14 cellular contexts compared by ENCODE assay signal in the genomic region with DNA sequence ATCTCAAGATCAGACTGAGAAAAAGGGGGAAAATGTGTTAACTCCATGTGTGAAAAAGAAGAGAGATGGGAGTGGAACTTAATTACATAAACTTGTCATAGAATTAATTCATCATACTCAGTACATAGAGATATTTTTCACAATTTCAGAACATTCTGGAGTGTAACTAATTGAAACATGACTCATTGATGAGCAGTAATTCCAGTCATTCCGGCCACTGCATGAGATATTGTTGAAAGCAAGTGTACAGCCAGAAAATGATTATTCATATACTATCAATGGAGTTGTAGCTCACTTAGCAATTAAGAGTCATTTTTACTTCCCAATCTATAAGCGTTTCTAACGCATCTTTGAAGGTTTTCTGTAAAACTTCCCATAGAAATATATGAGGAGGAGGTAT.
DNase-seq lines count a peak whose midpoint lies in the region; ATAC-seq and TF ChIP-seq lines count a peak whose summit lies in the region.
"Had no signal": no experiment of that assay in that cellular context is flagged by ENCODE, and none has a peak within 500 bp of the region (broad histone marks: within the 10 kb centered on the region; RNA-seq: fewer than 3 reads in every experiment).

No MANE protein-coding gene starts in this region.

- 0 out of 2 replicates have a peak, but pooled peaks cover 2% of the 10 kb centered on the region for H3K9me1 ChIP-seq in IMR-90 (ENCODE audit: insufficient read depth, low read length)

- peak overlapping the region; percentile 94 for H2BK5ac ChIP-seq in IMR-90 (ENCODE audit: low read depth, low read length, poor library complexity, severe bottlenecking)

- in situ Hi-C loops in IMR-90 (cut with MboI; ENCODE audit: low sequenced_read_pairs) (no loop called here), astrocyte of the spinal cord (cut with HindIII; ENCODE audit: low sequenced_read_pairs) (no loop called here)

- peaks cover 8% of the 10 kb centered on the region for H3K4me1 ChIP-seq in ACC112 (ENCODE audit: control insufficient read depth, insufficient read depth, low read length, unreplicated experiment)
- peaks cover 9% of the 10 kb centered on the region for H3K4me1 ChIP-seq in IMR-90 (ENCODE audit: control insufficient read depth, insufficient read depth, low read length)
- peaks cover 5% of the 10 kb centered on the region for H3K4me1 ChIP-seq in foreskin keratinocyte

- H3K18ac ChIP-seq in IMR-90 (ENCODE audit: low read depth, low read length): peak overlapping the region; percentile 95

- no peak overlapping the region for H3K27ac Mint-ChIP-seq in glutamatergic neuron (ENCODE audit: unreplicated experiment)
- H3K27ac Mint-ChIP-seq: activated CD4-positive, alpha-beta T cell treated with anti-CD3 and anti-CD28 coated beads for 36 hours; activated naive CD4-positive, alpha-beta T cell treated with anti-CD3 and anti-CD28 coated beads, Interleukin-2, amount 50 U/mL, for 24 hours; naive thymus-derived CD4-positive, alpha-beta T cell had no signal

- H3K27ac ChIP-seq in ACC112 (ENCODE audit: low read depth, low read length): no peak overlapping the region
- H3K27ac ChIP-seq in IMR-90 (ENCODE audit: insufficient read depth, low read length): peak overlapping the region; percentile 70; the same call in 1 of the 2 replicates
- no peak overlapping the region for H3K27ac ChIP-seq in foreskin keratinocyte

- no peaks in the 10 kb centered on the region for H3K9me3 ChIP-seq in IMR-90 (ENCODE audit: control insufficient read depth, insufficient read depth, low read length)

- H4K5ac ChIP-seq in IMR-90 (ENCODE audit: low read depth, low read length): no peak overlapping the region; the same call in 1 of the 2 replicates

- peak overlapping the region; percentile 37 for H2BK20ac ChIP-seq in IMR-90 (ENCODE audit: low read depth, low read length)

- no CpG with 5 or more reads among the region's 3 CpGs for WGBS in IMR-90 (ENCODE audit: extremely low coverage in 2 of 2, insufficient read length in 1 of 2), 2 experiments

- POLR2A ChIA-PET in IMR-90 (lab: Charles Lee; ENCODE audit: unreplicated experiment): no interaction called here

- peak overlapping the region; percentile 26 for H3K23ac ChIP-seq in IMR-90 (ENCODE audit: low read depth, low read length)

- CTCF ChIA-PET in IMR-90 (lab: Yijun Ruan, JAX): no interaction called here

- H3K79me1 ChIP-seq in IMR-90 (ENCODE audit: low read depth in 1 of 2, low read length in 2 of 2): no peaks in the 10 kb centered on the region; a peak in 1 of 4 replicates

- H3K36me3 Mint-ChIP-seq in glutamatergic neuron (ENCODE audit: unreplicated experiment): no peaks in the 10 kb centered on the region
- H3K36me3 Mint-ChIP-seq: activated naive CD4-positive, alpha-beta T cell treated with anti-CD3 and anti-CD28 coated beads, Interleukin-2, amount 50 U/mL, for 24 hours; naive thymus-derived CD4-positive, alpha-beta T cell had no signal

- no peak for TF ChIP-seq RAD21 in IMR-90 (IDR thresholded peaks at IDR 0.05; ENCODE audit: low read length)

- no TSS peak for BruUV-seq in IMR-90 (replicated peaks; lab: Mats Ljungman, UMichigan)

- H3K4me3 Mint-ChIP-seq in glutamatergic neuron (ENCODE audit: unreplicated experiment): no peak overlapping the region
- H3K4me3 Mint-ChIP-seq: activated CD4-positive, alpha-beta T cell treated with anti-CD3 and anti-CD28 coated beads for 36 hours; activated naive CD4-positive, alpha-beta T cell treated with anti-CD3 and anti-CD28 coated beads, Interleukin-2, amount 50 U/mL, for 24 hours; naive thymus-derived CD4-positive, alpha-beta T cell had no signal

- H3K56ac ChIP-seq in IMR-90 (ENCODE audit: extremely low read depth, insufficient read depth, low read length): peak overlapping the region; percentile 52; the same call in 1 of the 2 replicates

- H4K8ac ChIP-seq in IMR-90 (ENCODE audit: low read depth in 2 of 2, low read length in 2 of 2): peak overlapping the region; percentile 40 to 57; a peak in 3 of 4 replicates

- intact Hi-C loops in IMR-90 (cut with micrococcal nuclease): loop anchor here (10.0 kb wide), 1 partner anchor 71 kb away; no protein-coding TSS in a partner anchor

- TF ChIP-seq POLR2A in IMR-90 (IDR thresholded peaks at IDR 0.05; ENCODE audit: low read depth, low read length): no peak

- H3K27me3 ChIP-seq in ACC112 (ENCODE audit: insufficient read depth, low read length) (no peaks in the 10 kb centered on the region), IMR-90 (ENCODE audit: control insufficient read depth, insufficient read depth, low read length) (no peaks in the 10 kb centered on the region), foreskin keratinocyte (no peaks in the 10 kb centered on the region)

- DNase-seq in IMR-90 (peak; percentile 62), astrocyte of the spinal cord (ENCODE audit: low read depth, low spot score) (peak; percentile 52), foreskin keratinocyte (peak in 1 of 2 donors; percentile 53), glutamatergic neuron (no peak), NCI-H187 (lab: John Stamatoyannopoulos, UW) (no peak)
- DNase-seq: activated CD4-positive, alpha-beta T cell treated with anti-CD3 and anti-CD28 coated beads for 36 hours; left ventricle myocardium superior; naive thymus-derived CD4-positive, alpha-beta T cell; NCI-H2029; NCI-H748 treated with DMSO at 0.1 percent for 48 hours had no signal

- no peak overlapping the region; the same call in 2 of the 3 replicates for H2BK15ac ChIP-seq in IMR-90 (ENCODE audit: low read depth, low read length)

- H2AK5ac ChIP-seq in IMR-90 (ENCODE audit: low read depth, low read length): no peak overlapping the region

- H3K36me3 ChIP-seq in ACC112 (ENCODE audit: insufficient read depth, low read length): no peaks in the 10 kb centered on the region
- H3K36me3 ChIP-seq in IMR-90 (ENCODE audit: control insufficient read depth, insufficient read depth, low read length): no peaks in the 10 kb centered on the region

- H3K4me3 ChIP-seq in ACC112 (ENCODE audit: low read depth, low read length) (no peak overlapping the region), IMR-90 (ENCODE audit: insufficient read depth, low read depth, low read length) (no peak overlapping the region), astrocyte of the spinal cord (ENCODE audit: low read depth, low read length) (no peak overlapping the region)

- no peaks in the 10 kb centered on the region for H3K27me3 Mint-ChIP-seq in glutamatergic neuron (ENCODE audit: unreplicated experiment)
- H3K27me3 Mint-ChIP-seq: activated CD4-positive, alpha-beta T cell treated with anti-CD3 and anti-CD28 coated beads for 36 hours; activated naive CD4-positive, alpha-beta T cell treated with anti-CD3 and anti-CD28 coated beads, Interleukin-2, amount 50 U/mL, for 24 hours had no signal

- ATAC-seq in IMR-90 (ENCODE audit: low read depth) (peak; percentile 79), foreskin keratinocyte (peak; percentile 74), GM18867 (IDR thresholded peaks at IDR 0.05; ENCODE audit: unreplicated experiment) (no peak), GM21367 (IDR thresholded peaks at IDR 0.05; ENCODE audit: unreplicated experiment) (no peak)
- ATAC-seq: activated CD4-positive, alpha-beta T cell treated with anti-CD3 and anti-CD28 coated beads for 36 hours; left ventricle myocardium superior; naive thymus-derived CD4-positive, alpha-beta T cell had no signal

- peak overlapping the region; percentile 3; the same call in 1 of the 2 replicates for H3K14ac ChIP-seq in IMR-90 (replicated peaks; ENCODE audit: low read depth, low read length)

- no peaks in the 10 kb centered on the region for H3K4me1 Mint-ChIP-seq in glutamatergic neuron (ENCODE audit: low read depth, unreplicated experiment)
- H3K4me1 Mint-ChIP-seq: activated CD4-positive, alpha-beta T cell treated with anti-CD3 and anti-CD28 coated beads for 36 hours; activated naive CD4-positive, alpha-beta T cell treated with anti-CD3 and anti-CD28 coated beads, Interleukin-2, amount 50 U/mL, for 24 hours; naive thymus-derived CD4-positive, alpha-beta T cell had no signal

- peak overlapping the region; percentile 78 for H2BK120ac ChIP-seq in IMR-90 (ENCODE audit: low read depth, low read length)

- no peaks in the 10 kb centered on the region for H3K9me3 Mint-ChIP-seq in glutamatergic neuron (ENCODE audit: unreplicated experiment)
- H3K9me3 Mint-ChIP-seq: activated naive CD4-positive, alpha-beta T cell treated with anti-CD3 and anti-CD28 coated beads, Interleukin-2, amount 50 U/mL, for 24 hours; naive thymus-derived CD4-positive, alpha-beta T cell had no signal

- 0 out of 2 replicates have a peak overlapping the region, but pooled peaks have one; percentile 64 for H3K4me2 ChIP-seq in IMR-90 (ENCODE audit: low read depth, low read length)

- peak overlapping the region; percentile 42 for H4K91ac ChIP-seq in IMR-90 (ENCODE audit: insufficient read depth, low read depth, low read length)

- no peaks in the 10 kb centered on the region for H4K20me1 ChIP-seq in IMR-90 (ENCODE audit: insufficient read depth, low read length)

- no peak overlapping the region for H3K9ac ChIP-seq in IMR-90 (ENCODE audit: low read depth, low read length)

- no peak for TF ChIP-seq CTCF in IMR-90 (conservative IDR thresholded peaks at IDR 0.05; ENCODE audit: low read depth, low read length)
- no peak for TF ChIP-seq CTCF in astrocyte of the spinal cord (IDR thresholded peaks at IDR 0.05; ENCODE audit: low read depth, low read length)
- no peak for TF ChIP-seq CTCF in foreskin keratinocyte (conservative IDR thresholded peaks at IDR 0.05)
- TF ChIP-seq CTCF in glutamatergic neuron (IDR thresholded peaks at IDR 0.05; ENCODE audit: partially characterized antibody, unreplicated experiment): no peak

- H2AK9ac ChIP-seq in IMR-90 (replicated peaks; ENCODE audit: low read depth, low read length, poor library complexity): no peak overlapping the region

- peak overlapping the region; percentile 56 for H2AFZ ChIP-seq in ACC112 (ENCODE audit: low read length, unreplicated experiment)
- H2AFZ ChIP-seq in IMR-90 (replicated peaks; ENCODE audit: low read length, poor library complexity): no peak overlapping the region

- peak overlapping the region; percentile 44; the same call in 1 of the 2 replicates for H3K4ac ChIP-seq in IMR-90 (ENCODE audit: low read depth, low read length)

- H3K79me2 ChIP-seq in ACC112 (ENCODE audit: control insufficient read depth, insufficient read depth, low read length, unreplicated experiment): no peaks in the 10 kb centered on the region

- dilution Hi-C loops in IMR-90 (cut with HindIII; ENCODE audit: low sequenced_read_pairs, unreplicated experiment): no loop called here

TF ChIP-seq in IMR-90, 13 proteins besides CTCF, POLR2A, EP300 and RAD21:
- no peak for TF ChIP-seq RCOR1 (IDR thresholded peaks at IDR 0.05; ENCODE audit: insufficient replicate concordance, low read length)
- TF ChIP-seq FOS (IDR thresholded peaks at IDR 0.05; ENCODE audit: low read depth, low read length): peak; percentile 70

Comparison
In these comparisons a context has a peak if more than half of its experiments do, and no peak if none do; other contexts are left out.
1. ATAC-seq: peak in IMR-90 (single experiment) and foreskin keratinocyte (single experiment); none in GM18867 (single experiment) and GM21367 (single experiment).
2. DNase-seq: peak in IMR-90 (single experiment) and astrocyte of the spinal cord (single experiment); none in glutamatergic neuron (single experiment) and NCI-H187 (0 of 2).